In genomic region chr20:19789009-19789408, GRCh38 we compare ENCODE assay signal across 1 cellular context.
TF ChIP-seq lines count a peak whose summit lies in the region.

No MANE protein-coding gene starts in this region.

TF ChIP-seq in H1, 55 proteins besides CTCF, POLR2A, EP300 and RAD21:
- TF ChIP-seq, protein P1, sequence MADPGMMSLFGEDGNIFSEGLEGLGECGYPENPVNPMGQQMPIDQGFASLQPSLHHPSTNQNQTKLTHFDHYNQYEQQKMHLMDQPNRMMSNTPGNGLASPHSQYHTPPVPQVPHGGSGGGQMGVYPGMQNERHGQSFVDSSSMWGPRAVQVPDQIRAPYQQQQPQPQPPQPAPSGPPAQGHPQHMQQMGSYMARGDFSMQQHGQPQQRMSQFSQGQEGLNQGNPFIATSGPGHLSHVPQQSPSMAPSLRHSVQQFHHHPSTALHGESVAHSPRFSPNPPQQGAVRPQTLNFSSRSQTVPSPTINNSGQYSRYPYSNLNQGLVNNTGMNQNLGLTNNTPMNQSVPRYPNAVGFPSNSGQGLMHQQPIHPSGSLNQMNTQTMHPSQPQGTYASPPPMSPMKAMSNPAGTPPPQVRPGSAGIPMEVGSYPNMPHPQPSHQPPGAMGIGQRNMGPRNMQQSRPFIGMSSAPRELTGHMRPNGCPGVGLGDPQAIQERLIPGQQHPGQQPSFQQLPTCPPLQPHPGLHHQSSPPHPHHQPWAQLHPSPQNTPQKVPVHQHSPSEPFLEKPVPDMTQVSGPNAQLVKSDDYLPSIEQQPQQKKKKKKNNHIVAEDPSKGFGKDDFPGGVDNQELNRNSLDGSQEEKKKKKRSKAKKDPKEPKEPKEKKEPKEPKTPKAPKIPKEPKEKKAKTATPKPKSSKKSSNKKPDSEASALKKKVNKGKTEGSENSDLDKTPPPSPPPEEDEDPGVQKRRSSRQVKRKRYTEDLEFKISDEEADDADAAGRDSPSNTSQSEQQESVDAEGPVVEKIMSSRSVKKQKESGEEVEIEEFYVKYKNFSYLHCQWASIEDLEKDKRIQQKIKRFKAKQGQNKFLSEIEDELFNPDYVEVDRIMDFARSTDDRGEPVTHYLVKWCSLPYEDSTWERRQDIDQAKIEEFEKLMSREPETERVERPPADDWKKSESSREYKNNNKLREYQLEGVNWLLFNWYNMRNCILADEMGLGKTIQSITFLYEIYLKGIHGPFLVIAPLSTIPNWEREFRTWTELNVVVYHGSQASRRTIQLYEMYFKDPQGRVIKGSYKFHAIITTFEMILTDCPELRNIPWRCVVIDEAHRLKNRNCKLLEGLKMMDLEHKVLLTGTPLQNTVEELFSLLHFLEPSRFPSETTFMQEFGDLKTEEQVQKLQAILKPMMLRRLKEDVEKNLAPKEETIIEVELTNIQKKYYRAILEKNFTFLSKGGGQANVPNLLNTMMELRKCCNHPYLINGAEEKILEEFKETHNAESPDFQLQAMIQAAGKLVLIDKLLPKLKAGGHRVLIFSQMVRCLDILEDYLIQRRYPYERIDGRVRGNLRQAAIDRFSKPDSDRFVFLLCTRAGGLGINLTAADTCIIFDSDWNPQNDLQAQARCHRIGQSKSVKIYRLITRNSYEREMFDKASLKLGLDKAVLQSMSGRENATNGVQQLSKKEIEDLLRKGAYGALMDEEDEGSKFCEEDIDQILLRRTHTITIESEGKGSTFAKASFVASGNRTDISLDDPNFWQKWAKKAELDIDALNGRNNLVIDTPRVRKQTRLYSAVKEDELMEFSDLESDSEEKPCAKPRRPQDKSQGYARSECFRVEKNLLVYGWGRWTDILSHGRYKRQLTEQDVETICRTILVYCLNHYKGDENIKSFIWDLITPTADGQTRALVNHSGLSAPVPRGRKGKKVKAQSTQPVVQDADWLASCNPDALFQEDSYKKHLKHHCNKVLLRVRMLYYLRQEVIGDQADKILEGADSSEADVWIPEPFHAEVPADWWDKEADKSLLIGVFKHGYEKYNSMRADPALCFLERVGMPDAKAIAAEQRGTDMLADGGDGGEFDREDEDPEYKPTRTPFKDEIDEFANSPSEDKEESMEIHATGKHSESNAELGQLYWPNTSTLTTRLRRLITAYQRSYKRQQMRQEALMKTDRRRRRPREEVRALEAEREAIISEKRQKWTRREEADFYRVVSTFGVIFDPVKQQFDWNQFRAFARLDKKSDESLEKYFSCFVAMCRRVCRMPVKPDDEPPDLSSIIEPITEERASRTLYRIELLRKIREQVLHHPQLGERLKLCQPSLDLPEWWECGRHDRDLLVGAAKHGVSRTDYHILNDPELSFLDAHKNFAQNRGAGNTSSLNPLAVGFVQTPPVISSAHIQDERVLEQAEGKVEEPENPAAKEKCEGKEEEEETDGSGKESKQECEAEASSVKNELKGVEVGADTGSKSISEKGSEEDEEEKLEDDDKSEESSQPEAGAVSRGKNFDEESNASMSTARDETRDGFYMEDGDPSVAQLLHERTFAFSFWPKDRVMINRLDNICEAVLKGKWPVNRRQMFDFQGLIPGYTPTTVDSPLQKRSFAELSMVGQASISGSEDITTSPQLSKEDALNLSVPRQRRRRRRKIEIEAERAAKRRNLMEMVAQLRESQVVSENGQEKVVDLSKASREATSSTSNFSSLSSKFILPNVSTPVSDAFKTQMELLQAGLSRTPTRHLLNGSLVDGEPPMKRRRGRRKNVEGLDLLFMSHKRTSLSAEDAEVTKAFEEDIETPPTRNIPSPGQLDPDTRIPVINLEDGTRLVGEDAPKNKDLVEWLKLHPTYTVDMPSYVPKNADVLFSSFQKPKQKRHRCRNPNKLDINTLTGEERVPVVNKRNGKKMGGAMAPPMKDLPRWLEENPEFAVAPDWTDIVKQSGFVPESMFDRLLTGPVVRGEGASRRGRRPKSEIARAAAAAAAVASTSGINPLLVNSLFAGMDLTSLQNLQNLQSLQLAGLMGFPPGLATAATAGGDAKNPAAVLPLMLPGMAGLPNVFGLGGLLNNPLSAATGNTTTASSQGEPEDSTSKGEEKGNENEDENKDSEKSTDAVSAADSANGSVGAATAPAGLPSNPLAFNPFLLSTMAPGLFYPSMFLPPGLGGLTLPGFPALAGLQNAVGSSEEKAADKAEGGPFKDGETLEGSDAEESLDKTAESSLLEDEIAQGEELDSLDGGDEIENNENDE (IDR thresholded peaks at IDR 0.05; ENCODE audit: insufficient replicate concordance, low read length) = no peak
- TF ChIP-seq YY1 (IDR thresholded peaks at IDR 0.05; ENCODE audit: low read depth, low read length) (no peak), ASH2L (IDR thresholded peaks at IDR 0.05; ENCODE audit: low read length) (no peak), SIN3A (conservative IDR thresholded peaks at IDR 0.05 in 1 of 2, IDR thresholded peaks at IDR 0.05 in 1 of 2; ENCODE audit: low read depth in 1 of 2, low read length in 2 of 2) (no peak), ZNF274 (IDR thresholded peaks at IDR 0.05; ENCODE audit: borderline replicate concordance, extremely low read depth, low read length) (no peak), HDAC6 (IDR thresholded peaks at IDR 0.05; ENCODE audit: low read depth, low read length) (no peak), FOSL1 (IDR thresholded peaks at IDR 0.05; ENCODE audit: insufficient read depth, low read depth, low read length) (no peak), RNF2 (IDR thresholded peaks at IDR 0.05; ENCODE audit: borderline replicate concordance, low read depth, low read length, missing control alignments, poor library complexity, severe bottlenecking) (no peak), SP2 (IDR thresholded peaks at IDR 0.05; ENCODE audit: low read length) (no peak), NRF1 (IDR thresholded peaks at IDR 0.05; ENCODE audit: low read depth, low read length) (no peak), POU5F1 (IDR thresholded peaks at IDR 0.05; ENCODE audit: low read depth, low read length) (no peak), NANOG (IDR thresholded peaks at IDR 0.05; ENCODE audit: insufficient read depth, low read depth, low read length, poor library complexity, severe bottlenecking) (no peak), EGR1 (IDR thresholded peaks at IDR 0.05; ENCODE audit: borderline replicate concordance, low read depth, low read length) (no peak)
- TF ChIP-seq, protein P2, sequence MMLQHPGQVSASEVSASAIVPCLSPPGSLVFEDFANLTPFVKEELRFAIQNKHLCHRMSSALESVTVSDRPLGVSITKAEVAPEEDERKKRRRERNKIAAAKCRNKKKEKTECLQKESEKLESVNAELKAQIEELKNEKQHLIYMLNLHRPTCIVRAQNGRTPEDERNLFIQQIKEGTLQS (IDR thresholded peaks at IDR 0.05; ENCODE audit: insufficient read depth, low read depth, low read length) = no peak
